Comparison of ENCODE assay signal across 20 cellular contexts in the genomic region with DNA sequence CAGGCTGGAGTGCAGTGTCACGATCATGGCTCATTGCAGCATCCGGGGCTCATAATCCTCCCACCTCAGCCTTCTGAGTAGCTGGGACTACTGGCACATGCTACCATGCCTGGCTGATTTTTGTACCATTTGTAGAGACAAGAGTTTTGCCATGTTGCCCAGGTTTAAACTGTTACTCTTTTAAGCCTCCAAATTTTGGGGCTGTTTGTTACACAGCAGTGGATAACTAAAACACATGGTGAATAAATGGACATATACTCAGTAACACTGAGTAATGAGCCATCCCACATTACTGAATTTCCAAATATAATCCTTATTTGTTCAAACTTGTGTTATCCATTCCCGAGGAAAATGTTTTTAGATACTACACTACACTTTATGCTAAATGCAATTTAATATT. TPM values are rescaled to one million over a fixed set of nuclear protein-coding genes. Genes with fewer than 3 reads are reported as not detected.
DNase-seq lines count a peak whose midpoint lies in the region; TF ChIP-seq lines count a peak whose summit lies in the region.
"Had no signal": no experiment of that assay in that cellular context is flagged by ENCODE, and none has a peak within 500 bp of the region (broad histone marks: within the 10 kb centered on the region; RNA-seq: fewer than 3 reads in every experiment).

No MANE protein-coding gene starts in this region.

- peaks cover 13% of the 10 kb centered on the region for H3K9me3 Mint-ChIP-seq in endodermal cell
- no peaks in the 10 kb centered on the region for H3K9me3 Mint-ChIP-seq in endothelial cell (ENCODE audit: unreplicated experiment)
- H3K9me3 Mint-ChIP-seq: CD4-positive, alpha-beta T cell; CD8-positive, alpha-beta memory T cell had no signal

- POLR2A ChIA-PET in HEK293 (lab: Yijun Ruan, JAX) = no interaction called here

- H3K27ac Mint-ChIP-seq in endodermal cell (no peak overlapping the region), endothelial cell (ENCODE audit: unreplicated experiment) (no peak overlapping the region)
- H3K27ac Mint-ChIP-seq: CD4-positive, alpha-beta T cell had no signal

- H3K9ac ChIP-seq in endodermal cell (ENCODE audit: extremely low read depth, low read length, poor library complexity, severe bottlenecking) = no peak overlapping the region
- H3K9ac ChIP-seq: BLaER1 treated with 17β-estradiol and CSF1 and Interleukin-3, amounts not matched to agents 10 nM and 100 nM had no signal

- H3K9me3 ChIP-seq in HEK293 (ENCODE audit: control insufficient read depth, insufficient read depth, low read depth, low read length) = no peaks in the 10 kb centered on the region
- H3K9me3 ChIP-seq in SJCRH30 (replicated peaks) = no peaks in the 10 kb centered on the region
- peaks cover 4% of the 10 kb centered on the region for H3K9me3 ChIP-seq in endodermal cell (ENCODE audit: control insufficient read depth, low read length)
- H3K9me3 ChIP-seq: BE2C, HAP-1 had no signal

- H3K27me3 Mint-ChIP-seq in endodermal cell (ENCODE audit: insufficient read depth) (no peaks in the 10 kb centered on the region), endothelial cell (ENCODE audit: unreplicated experiment) (peaks cover 10% of the 10 kb centered on the region)
- H3K27me3 Mint-ChIP-seq: CD4-positive, alpha-beta T cell; CD8-positive, alpha-beta memory T cell had no signal

- TF ChIP-seq CTCF in HEK293 (tag by site-specific recombination; IDR thresholded peaks at IDR 0.05) = no peak
- TF ChIP-seq CTCF in endodermal cell (conservative IDR thresholded peaks at IDR 0.05) = no peak
- TF ChIP-seq CTCF in endothelial cell (IDR thresholded peaks at IDR 0.05; ENCODE audit: unreplicated experiment) = no peak

- H3K4me1 ChIP-seq in HEK293 (ENCODE audit: control insufficient read depth, insufficient read depth, low read length) (no peaks in the 10 kb centered on the region), SJCRH30 (peaks cover 18% of the 10 kb centered on the region), endodermal cell (ENCODE audit: control insufficient read depth, insufficient read depth, low read length) (no peaks in the 10 kb centered on the region)
- H3K4me1 ChIP-seq: A549, BE2C, HAP-1 had no signal

- DNase-seq in SJCRH30 = no peak
- DNase-seq in endodermal cell = peak; percentile 21
- DNase-seq in posterior vena cava (ENCODE audit: low spot score) = peak; percentile 34
- no peak for DNase-seq in DMS53 (lab: John Stamatoyannopoulos, UW)
- DNase-seq in hippocampal formation (lab: John Stamatoyannopoulos, UW) = no peak
- DNase-seq in endothelial cell (ENCODE audit: low spot score) = no peak
- DNase-seq: 8988T; ACHN; AML-193; BE2C; CD4-positive, alpha-beta T cell; CD8-positive, alpha-beta memory T cell; DMS 273 treated with DMSO at 0.1 percent for 48 hours; DMS79 treated with DMSO at 0.1 percent for 48 hours; GOT3 had no signal

- H3K4me3 ChIP-seq in HEK293 (ENCODE audit: low read depth, low read length) (no peak overlapping the region), SJCRH30 (no peak overlapping the region), endodermal cell (ENCODE audit: low read length) (no peak overlapping the region)
- H3K4me3 ChIP-seq: A549; BLaER1 treated with 17β-estradiol and CSF1 and Interleukin-3, amounts not matched to agents 10 nM and 100 nM; HAP-1 had no signal

- H3K27ac ChIP-seq in HEK293 (ENCODE audit: extremely low read depth, low read depth, low read length) = no peak overlapping the region
- peak overlapping the region; percentile 68 for H3K27ac ChIP-seq in SJCRH30
- H3K27ac ChIP-seq in endodermal cell (ENCODE audit: low read depth, low read length) = no peak overlapping the region
- H3K27ac ChIP-seq: A549; BLaER1 treated with 17β-estradiol and CSF1 and Interleukin-3, amounts not matched to agents 10 nM and 100 nM had no signal

- H3K36me3 Mint-ChIP-seq in endodermal cell (ENCODE audit: low read depth) (peaks cover 17% of the 10 kb centered on the region), endothelial cell (ENCODE audit: low read depth, unreplicated experiment) (peaks cover 31% of the 10 kb centered on the region)

- H3K36me3 ChIP-seq in HEK293 (ENCODE audit: control insufficient read depth in 2 of 2, insufficient read depth in 1 of 2, low read length in 2 of 2) (peaks cover 15 to 64% of the 10 kb centered on the region in 2 experiments; a peak in 2 of 3 replicates), SJCRH30 (peaks cover 58% of the 10 kb centered on the region), endodermal cell (ENCODE audit: control insufficient read depth, insufficient read depth, low read length) (peaks cover 3% of the 10 kb centered on the region)

- H3K4me1 Mint-ChIP-seq in endodermal cell (no peaks in the 10 kb centered on the region), endothelial cell (ENCODE audit: unreplicated experiment) (peaks cover 33% of the 10 kb centered on the region)

- H3K4me3 Mint-ChIP-seq in endodermal cell = no peak overlapping the region
- no peak overlapping the region for H3K4me3 Mint-ChIP-seq in endothelial cell (ENCODE audit: unreplicated experiment)
- H3K4me3 Mint-ChIP-seq: CD14-positive monocyte; CD4-positive, alpha-beta T cell; CD8-positive, alpha-beta memory T cell had no signal

- no peaks in the 10 kb centered on the region for H3K27me3 ChIP-seq in SJCRH30
- H3K27me3 ChIP-seq in endodermal cell (ENCODE audit: control insufficient read depth, insufficient read depth, low read length, poor library complexity, severe bottlenecking) = no peaks in the 10 kb centered on the region
- H3K27me3 ChIP-seq: BE2C; BLaER1 treated with 17β-estradiol and CSF1 and Interleukin-3, amounts not matched to agents 10 nM and 100 nM had no signal

- WGBS in endodermal cell (ENCODE audit: insufficient coverage in 1 of 2, insufficient read length in 1 of 2), 2 experiments = 94 to 100% methylated on average over 2 to 3 of the region's 3 CpGs

- intact Hi-C loops in posterior vena cava (cut with DNase I) = no loop called here

- CTCF ChIA-PET in HEK293 (lab: Yijun Ruan, JAX) = interaction anchor here (0.6 kb wide), 1 partner anchor 1640 kb away, joined by 3 read pairs; no protein-coding TSS in a partner anchor

TF ChIP-seq in HEK293, 187 proteins besides CTCF, POLR2A, EP300 and RAD21:
- TF ChIP-seq RBAK (tag by site-specific recombination; IDR thresholded peaks at IDR 0.05) (peak; percentile 88; the same call in 1 of the 2 replicates), ZNF274 (IDR thresholded peaks at IDR 0.05; ENCODE audit: low read length) (no peak), ZNF274 (tag by site-specific recombination; IDR thresholded peaks at IDR 0.05; ENCODE audit: borderline replicate concordance) (no peak)

RNA-seq across cellular contexts. Expression of a gene that starts 9.8 kb away (rescaled TPM):
- total RNA-seq in SJCRH30 (2014; rRNA removed; shearing (Covaris generic)) = 73.2 and 73.9 TPM in 2 replicates
- total RNA-seq in endodermal cell (10 to 100 TPM; 29.8 to 41.2 TPM), posterior vena cava (100 to 1,000 TPM in 1 of 2 donors, 10 to 100 TPM in 1; 99.5 to 129 TPM), endothelial cell (ENCODE audit: unreplicated experiment) (88.0 TPM)
- 24.9 TPM for polyA plus RNA-seq in endodermal cell (2013, experiment 1 of 2)
- 21.3 TPM for polyA plus RNA-seq in endodermal cell (2013, experiment 2 of 2)

Comparison
In these comparisons a context has a peak if more than half of its experiments do, and no peak if none do; other contexts are left out.
1. DNase-seq: peak in endodermal cell (single experiment) and posterior vena cava (single experiment); none in SJCRH30 (0 of 2), DMS53 (single experiment), hippocampal formation (0 of 2) and endothelial cell (single experiment).